ENCODE assay signal across 1 cellular context in genomic region chr1:214521458-214521857, GRCh38.
A peak's percentile ranks its signal among the peaks of the same experiment; 100 is the strongest.
TF ChIP-seq lines count a peak whose summit lies in the region.

No MANE protein-coding gene starts in this region.

TF ChIP-seq in K562, 482 proteins besides CTCF, POLR2A, EP300 and RAD21:
- TF ChIP-seq MCM3 (IDR thresholded peaks at IDR 0.05), result 0 out of 2 replicates have a peak, but pooled peaks have one; percentile 58
